21 cellular contexts compared by ENCODE assay signal in the genomic region with DNA sequence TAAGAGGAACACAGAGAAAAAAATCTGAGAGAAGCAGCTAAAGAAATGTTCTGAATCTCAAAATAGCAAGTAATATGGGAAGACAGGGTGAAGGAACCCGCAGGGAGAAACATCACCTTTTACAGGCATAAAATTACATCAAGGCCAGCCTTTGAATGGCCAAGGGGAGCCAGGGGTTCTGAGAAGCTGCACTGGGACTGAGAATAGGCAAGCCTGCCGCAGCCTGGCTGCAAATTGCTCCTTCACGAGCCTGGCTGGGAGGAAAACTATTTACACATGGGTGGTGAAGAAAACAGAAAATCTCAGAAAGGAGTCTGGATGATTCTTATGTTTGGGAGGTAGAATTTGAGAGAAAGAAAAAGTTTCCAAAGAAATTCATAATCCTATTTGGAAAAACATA.
"Had no signal": no experiment of that assay in that cellular context is flagged by ENCODE, and none has a peak within 500 bp of the region (broad histone marks: within the 10 kb centered on the region; RNA-seq: fewer than 3 reads in every experiment).

No MANE protein-coding gene starts in this region.

- H3K27ac Mint-ChIP-seq: activated CD4-positive, alpha-beta memory T cell treated with anti-CD3 and anti-CD28 coated beads, Interleukin-2, amount 10 ng/mL, durations not matched to agents 7 days and 5 days; activated CD4-positive, alpha-beta T cell treated with anti-CD3 and anti-CD28 coated beads for 36 hours; activated naive CD4-positive, alpha-beta T cell treated with anti-CD3 and anti-CD28 coated beads, Interleukin-2, amount 50 U/mL, for 24 hours; T-cell had no signal

- H3K4me3 Mint-ChIP-seq: activated CD4-positive, alpha-beta memory T cell treated with anti-CD3 and anti-CD28 coated beads, Interleukin-2, amount 10 ng/mL, durations not matched to agents 7 days and 5 days; activated CD4-positive, alpha-beta T cell treated with anti-CD3 and anti-CD28 coated beads for 36 hours; activated naive CD4-positive, alpha-beta T cell treated with anti-CD3 and anti-CD28 coated beads, Interleukin-2, amount 50 U/mL, for 24 hours; T-cell had no signal

- DNase-seq: activated CD4-positive, alpha-beta memory T cell treated with anti-CD3 and anti-CD28 coated beads, Interleukin-2, amount 10 ng/mL, durations not matched to agents 7 days and 5 days; activated CD4-positive, alpha-beta T cell treated with anti-CD3 and anti-CD28 coated beads for 36 hours; activated CD4-positive, alpha-beta T cell treated with anti-CD3 and anti-CD28 coated beads, Interleukin-2, amount 50 U/mL, for 1 hour; activated CD8-positive, alpha-beta memory T cell treated with anti-CD3 and anti-CD28 coated beads, Interleukin-2, amount 50 U/mL, for 48 hours; activated effector memory CD4-positive, alpha-beta T cell treated with Interleukin-2 at 50 U/mL for 16 hours; activated naive CD4-positive, alpha-beta T cell; activated T-cell treated with anti-CD3 and anti-CD28 coated beads, Interleukin-2, amount 50 U/mL, for 1 hour; amygdala; brain microvascular endothelial cell; cerebellar nuclear complex; NCI-H1092; NCI-H1417; NCI-H1930; NCI-H345; NCI-H510A; NCI-H526 treated with DMSO at 0.1 percent for 48 hours; SIG-M5; T-cell had no signal

- H3K4me1 Mint-ChIP-seq: activated CD4-positive, alpha-beta memory T cell treated with anti-CD3 and anti-CD28 coated beads, Interleukin-2, amount 10 ng/mL, durations not matched to agents 7 days and 5 days; activated CD4-positive, alpha-beta T cell treated with anti-CD3 and anti-CD28 coated beads for 36 hours; activated naive CD4-positive, alpha-beta T cell treated with anti-CD3 and anti-CD28 coated beads, Interleukin-2, amount 50 U/mL, for 24 hours; T-cell had no signal

- H3K27ac ChIP-seq: brain microvascular endothelial cell, KMS-11, VCaP had no signal

- H3K36me3 Mint-ChIP-seq: activated naive CD4-positive, alpha-beta T cell treated with anti-CD3 and anti-CD28 coated beads, Interleukin-2, amount 50 U/mL, for 24 hours; T-cell had no signal

- H3K9ac ChIP-seq: KMS-11 had no signal

- H3K9me3 Mint-ChIP-seq: activated CD4-positive, alpha-beta memory T cell treated with anti-CD3 and anti-CD28 coated beads, Interleukin-2, amount 10 ng/mL, durations not matched to agents 7 days and 5 days; activated naive CD4-positive, alpha-beta T cell treated with anti-CD3 and anti-CD28 coated beads, Interleukin-2, amount 50 U/mL, for 24 hours; T-cell had no signal

- H3K36me3 ChIP-seq: brain microvascular endothelial cell had no signal

- H3K4me2 ChIP-seq: KMS-11 had no signal
